In the genomic region with DNA sequence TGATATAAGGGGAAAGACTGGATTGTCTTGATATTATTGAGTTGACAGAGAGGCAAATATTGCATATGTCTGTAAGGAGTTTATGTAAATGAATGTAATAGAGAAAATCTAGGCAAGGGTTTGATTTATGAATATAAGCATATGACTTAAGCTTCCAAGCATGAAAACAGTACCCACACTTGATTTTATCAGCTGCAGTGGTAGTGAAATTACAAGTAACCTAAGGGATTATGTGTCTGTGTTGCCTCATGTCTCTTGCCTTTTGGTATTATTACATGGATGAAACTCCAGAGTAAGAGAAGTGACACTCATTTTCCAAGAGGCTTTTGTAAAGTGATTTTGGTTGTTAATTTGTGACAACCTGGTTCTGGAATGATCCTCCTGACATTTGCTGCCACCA, we compare ENCODE assay signal across 21 cellular contexts.
"Had no signal": no experiment of that assay in that cellular context is flagged by ENCODE, and none has a peak within 500 bp of the region (broad histone marks: within the 10 kb centered on the region; RNA-seq: fewer than 3 reads in every experiment).

No MANE protein-coding gene starts in this region.

- ATAC-seq: foreskin keratinocyte; mucosa of descending colon; naive thymus-derived CD8-positive, alpha-beta T cell had no signal

- H3K27ac Mint-ChIP-seq: activated naive CD4-positive, alpha-beta T cell treated with anti-CD3 and anti-CD28 coated beads, Interleukin-2, amount 50 U/mL, for 24 hours; activated T-cell treated with anti-CD3 and anti-CD28 coated beads, Interleukin-2, amount 50 U/mL, for 24 hours; naive thymus-derived CD8-positive, alpha-beta T cell had no signal

- H3K36me3 Mint-ChIP-seq: activated naive CD4-positive, alpha-beta T cell treated with anti-CD3 and anti-CD28 coated beads, Interleukin-2, amount 50 U/mL, for 24 hours; brain; naive thymus-derived CD8-positive, alpha-beta T cell had no signal

- H3K36me3 ChIP-seq: colonic mucosa, esophagus squamous epithelium, left ventricle myocardium inferior, right atrium auricular region, suprapubic skin, WERI-Rb-1 had no signal

- H3K4me1 ChIP-seq: colonic mucosa, esophagus squamous epithelium, foreskin keratinocyte, left ventricle myocardium inferior, right atrium auricular region, suprapubic skin had no signal

- DNase-seq: activated CD4-positive, alpha-beta T cell treated with anti-CD3 and anti-CD28 coated beads, Interleukin-2, amount 50 U/mL, for 48 hours; activated effector memory CD4-positive, alpha-beta T cell treated with Interleukin-2 at 50 U/mL for 16 hours; activated T-cell treated with anti-CD3 and anti-CD28 coated beads, Interleukin-2, amount 50 U/mL, for 24 hours; amniotic stem cell; central memory CD4-positive, alpha-beta T cell; colonic mucosa; esophagus squamous epithelium; glutamatergic neuron; hypothalamus; left ventricle myocardium inferior; mucosa of descending colon; naive thymus-derived CD8-positive, alpha-beta T cell; stimulated activated CD4-positive, alpha-beta T cell treated with anti-CD3 and anti-CD28 coated beads, Interleukin-4, amount 100 ng/mL, for 4 hours; stimulated activated CD8-positive, alpha-beta memory T cell treated with anti-CD3 and anti-CD28 coated beads, Interleukin-4, amount 100 ng/mL, for 48 hours; stimulated activated naive CD4-positive, alpha-beta T cell treated with Interleukin-2 at 50 U/mL for 16 hours; WERI-Rb-1 had no signal

- H3K27me3 ChIP-seq: colonic mucosa, esophagus squamous epithelium, foreskin keratinocyte, right atrium auricular region, suprapubic skin had no signal

- H3K9me3 ChIP-seq: colonic mucosa, esophagus squamous epithelium, left ventricle myocardium inferior, mucosa of descending colon, right atrium auricular region, suprapubic skin had no signal

- H3K4me3 Mint-ChIP-seq: activated naive CD4-positive, alpha-beta T cell treated with anti-CD3 and anti-CD28 coated beads, Interleukin-2, amount 50 U/mL, for 24 hours; activated T-cell treated with anti-CD3 and anti-CD28 coated beads, Interleukin-2, amount 50 U/mL, for 24 hours; brain; naive thymus-derived CD8-positive, alpha-beta T cell had no signal

- H3K27me3 Mint-ChIP-seq: activated naive CD4-positive, alpha-beta T cell treated with anti-CD3 and anti-CD28 coated beads, Interleukin-2, amount 50 U/mL, for 24 hours; activated T-cell treated with anti-CD3 and anti-CD28 coated beads, Interleukin-2, amount 50 U/mL, for 24 hours; brain; naive thymus-derived CD8-positive, alpha-beta T cell had no signal

- H3K27ac ChIP-seq: colonic mucosa, esophagus squamous epithelium, foreskin keratinocyte, left ventricle myocardium inferior, right atrium auricular region, suprapubic skin, WERI-Rb-1 had no signal

- H3K4me3 ChIP-seq: colonic mucosa, esophagus squamous epithelium, left ventricle myocardium inferior, mucosa of descending colon, right atrium auricular region, suprapubic skin had no signal

- H3K4me1 Mint-ChIP-seq: activated naive CD4-positive, alpha-beta T cell treated with anti-CD3 and anti-CD28 coated beads, Interleukin-2, amount 50 U/mL, for 24 hours; brain; naive thymus-derived CD8-positive, alpha-beta T cell had no signal

- H3K9me3 Mint-ChIP-seq: activated naive CD4-positive, alpha-beta T cell treated with anti-CD3 and anti-CD28 coated beads, Interleukin-2, amount 50 U/mL, for 24 hours; activated T-cell treated with anti-CD3 and anti-CD28 coated beads, Interleukin-2, amount 50 U/mL, for 24 hours; brain had no signal
